ENCODE assay signal across 9 cellular contexts in the genomic region with DNA sequence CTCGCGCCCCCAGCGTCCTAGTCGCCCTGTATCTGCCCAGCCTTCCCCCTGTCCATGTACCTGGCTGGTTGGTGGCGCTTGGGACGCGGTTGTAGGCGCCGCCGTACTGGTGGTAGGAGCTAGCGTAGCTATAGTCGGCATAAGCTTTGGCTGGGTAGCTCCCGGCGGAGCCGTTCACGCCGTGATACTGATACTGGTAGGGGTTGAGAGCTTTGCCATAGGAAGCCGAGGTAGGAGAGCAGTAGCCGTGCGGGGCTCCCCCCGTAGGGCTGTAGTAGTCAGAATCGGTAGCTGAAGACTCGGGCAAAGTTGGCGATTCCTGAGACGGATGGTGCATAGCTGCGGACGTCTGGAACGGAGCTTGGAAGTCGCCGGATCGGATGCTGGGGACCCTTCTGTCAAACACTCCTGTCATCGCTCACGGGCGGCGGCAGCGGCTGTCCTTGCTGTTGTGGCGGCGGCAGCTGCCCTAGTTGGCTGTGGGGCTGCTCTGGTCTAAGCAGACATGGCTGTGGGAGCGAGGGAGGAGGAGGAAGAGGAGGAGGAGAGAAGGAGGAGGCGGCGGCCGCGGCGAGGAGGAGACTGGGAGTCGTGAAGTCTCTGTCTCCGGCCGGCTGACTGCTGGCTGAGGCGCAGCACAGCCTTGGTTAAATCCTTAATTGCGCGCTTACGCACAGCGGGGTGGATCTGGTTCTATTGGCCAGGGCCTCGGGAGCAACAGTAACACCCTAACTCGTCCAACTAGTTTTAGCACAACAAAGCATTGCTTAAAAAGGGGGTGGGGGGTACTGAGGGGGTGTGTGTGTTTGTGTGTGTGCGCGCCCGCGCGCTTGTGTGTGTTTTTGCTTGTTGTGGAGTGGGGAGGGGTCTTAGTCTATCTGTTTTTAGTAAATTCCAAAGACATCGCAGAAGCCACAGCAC.
A peak's percentile ranks its signal among the peaks of the same experiment; 100 is the strongest.
DNase-seq lines count a peak whose midpoint lies in the region; ATAC-seq lines count a peak whose summit lies in the region.
"Had no signal": no experiment of that assay in that cellular context is flagged by ENCODE, and none has a peak within 500 bp of the region (broad histone marks: within the 10 kb centered on the region; RNA-seq: fewer than 3 reads in every experiment).

DLX5 (minus strand) TSS at position 623 of the 921 bp plus-strand sequence; CDS start at position 415, 208 bp downstream.

- peak within 1 kb of the TSS; percentile 87 for H3K4me3 Mint-ChIP-seq in activated naive CD8-positive, alpha-beta T cell

- peaks cover 5% of the 10 kb centered on the region for H3K9me3 ChIP-seq in iPS-18c (ENCODE audit: control insufficient read depth, insufficient read depth, low read length)
- no peaks in the 10 kb centered on the region for H3K9me3 ChIP-seq in subcutaneous abdominal adipose tissue (ENCODE audit: control insufficient read depth in 5 of 5, low read length in 5 of 5)

- H3K4me3 ChIP-seq in iPS-18c (ENCODE audit: insufficient read depth, low read depth, low read length) (peak within 1 kb of the TSS; percentile 51), subcutaneous abdominal adipose tissue (ENCODE audit: low read depth in 1 of 5, low read length in 5 of 5) (peak within 1 kb of the TSS; percentile 47 to 69 (median 59))
- H3K4me3 ChIP-seq: K562 had no signal

- no peak for ATAC-seq in GM21515 (IDR thresholded peaks at IDR 0.05; ENCODE audit: unreplicated experiment)
- ATAC-seq: K562 had no signal

- H3K27ac ChIP-seq in subcutaneous abdominal adipose tissue (ENCODE audit: low read depth, low read length): no peak within 1 kb of the TSS

- peaks cover 5 to 54% (median 46%) of the 10 kb centered on the region in 5 donors for H3K4me1 ChIP-seq in subcutaneous abdominal adipose tissue (ENCODE audit: control insufficient read depth in 5 of 5, insufficient read depth in 5 of 5, low read length in 5 of 5)

- no peaks in the 10 kb centered on the region for H3K9me3 Mint-ChIP-seq in activated naive CD8-positive, alpha-beta T cell (ENCODE audit: low read depth)

- peaks cover 67% of the 10 kb centered on the region for H3K27me3 Mint-ChIP-seq in activated naive CD8-positive, alpha-beta T cell

- peaks cover 58% of the 10 kb centered on the region for H3K4me1 Mint-ChIP-seq in activated naive CD8-positive, alpha-beta T cell (ENCODE audit: low read depth)

- no peak within 1 kb of the TSS for H3K9ac ChIP-seq in subcutaneous abdominal adipose tissue (ENCODE audit: low read length in 5 of 5)

- H3K27me3 ChIP-seq in subcutaneous abdominal adipose tissue (ENCODE audit: control insufficient read depth in 5 of 5, insufficient read depth in 4 of 5, low read length in 5 of 5): peaks cover 43 to 65% (median 62%) of the 10 kb centered on the region in 5 donors

- DNase-seq in DMS79 (lab: John Stamatoyannopoulos, UW) (peak; percentile 23), NCI-H1417 treated with DMSO at 0.1 percent for 48 hours (lab: John Stamatoyannopoulos, UW) (peak; percentile 91), KG1 (lab: John Stamatoyannopoulos, UW) (no peak), middle frontal gyrus (ENCODE audit: extremely low spot score, low spot score) (no peak)

- no peak within 1 kb of the TSS for H3K27ac Mint-ChIP-seq in activated naive CD8-positive, alpha-beta T cell

- no peaks in the 10 kb centered on the region for H3K36me3 ChIP-seq in subcutaneous abdominal adipose tissue (ENCODE audit: control insufficient read depth in 5 of 5, insufficient read depth in 5 of 5, low read length in 5 of 5)

- H3K36me3 Mint-ChIP-seq in activated naive CD8-positive, alpha-beta T cell: no peaks in the 10 kb centered on the region

Comparison
In these comparisons a context has a peak if more than half of its experiments do, and no peak if none do; other contexts are left out.
1. DNase-seq: peak in DMS79 (single experiment) and NCI-H1417 treated with DMSO at 0.1 percent for 48 hours (single experiment); none in KG1 (single experiment) and middle frontal gyrus (single experiment).